Comparison of ENCODE assay signal across 22 cellular contexts in the genomic region with DNA sequence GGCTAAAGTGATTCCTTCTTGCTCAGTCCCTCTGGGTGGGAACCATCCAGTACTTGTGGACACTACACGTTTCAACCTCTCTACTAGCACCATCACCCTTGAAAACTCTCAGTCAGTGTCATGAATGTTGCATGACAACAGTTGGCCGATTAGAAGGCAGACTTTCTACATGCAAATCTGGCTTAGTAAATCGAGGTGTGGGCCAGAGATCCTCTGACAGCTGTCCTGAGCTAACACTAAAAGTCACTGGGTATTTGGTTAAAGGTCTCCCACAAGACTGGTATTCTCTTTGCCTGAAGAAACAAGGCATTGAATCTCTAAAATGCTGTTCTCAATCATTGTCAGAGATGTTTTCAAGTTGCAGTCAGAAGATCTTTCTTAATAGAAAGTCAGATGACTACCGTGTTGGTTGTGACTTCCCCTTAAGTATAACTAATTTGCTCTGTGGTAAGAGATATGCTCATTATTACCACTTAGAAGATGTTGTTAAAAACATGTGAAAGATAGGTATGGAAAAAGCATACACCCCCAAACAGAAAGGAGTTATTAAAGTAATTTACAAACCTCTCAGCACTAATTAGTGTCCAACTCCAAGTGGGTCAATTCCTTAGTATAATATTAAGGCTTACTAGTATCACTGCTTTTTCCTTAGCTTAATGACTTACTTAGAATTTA.
"Had no signal": no experiment of that assay in that cellular context is flagged by ENCODE, and none has a peak within 500 bp of the region (broad histone marks: within the 10 kb centered on the region; RNA-seq: fewer than 3 reads in every experiment).

No MANE protein-coding gene starts in this region.

- H3K27ac Mint-ChIP-seq: activated CD4-positive, alpha-beta memory T cell treated with anti-CD3 and anti-CD28 coated beads for 36 hours; activated naive CD8-positive, alpha-beta T cell treated with anti-CD3 and anti-CD28 coated beads, Interleukin-2, amount 10 ng/mL, durations not matched to agents 7 days and 5 days; stimulated activated memory B cell treated with anti-CD40 and anti-IgM and Interleukin-4, amounts not matched to agents 10 μg/mL and 1 μg/mL and 100 μg/mL, for 72 hours; WTC11 had no signal

- DNase-seq: activated CD4-positive, alpha-beta memory T cell treated with anti-CD3 and anti-CD28 coated beads for 36 hours; activated CD4-positive, alpha-beta T cell treated with anti-CD3 and anti-CD28 coated beads for 4 hours; activated naive CD4-positive, alpha-beta T cell treated with Interleukin-2 at 50 U/mL for 16 hours; activated naive CD8-positive, alpha-beta T cell treated with anti-CD3 and anti-CD28 coated beads, Interleukin-2, amount 10 ng/mL, durations not matched to agents 7 days and 5 days; amygdala; dermis blood vessel endothelial cell; effector memory CD4-positive, alpha-beta T cell; heart right ventricle; kidney glomerular epithelial cell; left ventricle myocardium inferior; mucosa of descending colon; naive thymus-derived CD4-positive, alpha-beta T cell; pancreas; stimulated activated CD4-positive, alpha-beta T cell treated with anti-CD3 and anti-CD28 coated beads, Interleukin-4, amount 100 ng/mL, for 4 hours; T-helper 2 cell; upper lobe of left lung had no signal

- H3K4me3 Mint-ChIP-seq: activated CD4-positive, alpha-beta memory T cell treated with anti-CD3 and anti-CD28 coated beads for 36 hours; activated naive CD8-positive, alpha-beta T cell treated with anti-CD3 and anti-CD28 coated beads, Interleukin-2, amount 10 ng/mL, durations not matched to agents 7 days and 5 days; activated T-helper 17 cell treated with anti-CD3 and anti-CD28 coated beads, Interleukin-2, amount 50 U/mL, for 72 hours; naive thymus-derived CD4-positive, alpha-beta T cell; stimulated activated memory B cell treated with anti-CD40 and anti-IgM and Interleukin-4, amounts not matched to agents 10 μg/mL and 1 μg/mL and 100 μg/mL, for 72 hours; WTC11 had no signal

- H3K4me1 ChIP-seq: esophagus muscularis mucosa, heart right ventricle, left ventricle myocardium inferior, upper lobe of left lung had no signal

- H3K4me1 Mint-ChIP-seq: activated naive CD8-positive, alpha-beta T cell treated with anti-CD3 and anti-CD28 coated beads, Interleukin-2, amount 10 ng/mL, durations not matched to agents 7 days and 5 days; activated T-helper 17 cell treated with anti-CD3 and anti-CD28 coated beads, Interleukin-2, amount 50 U/mL, for 72 hours; naive thymus-derived CD4-positive, alpha-beta T cell; stimulated activated memory B cell treated with anti-CD40 and anti-IgM and Interleukin-4, amounts not matched to agents 10 μg/mL and 1 μg/mL and 100 μg/mL, for 72 hours; WTC11 had no signal

- H3K9me3 Mint-ChIP-seq: activated CD4-positive, alpha-beta memory T cell treated with anti-CD3 and anti-CD28 coated beads for 36 hours; activated naive CD8-positive, alpha-beta T cell treated with anti-CD3 and anti-CD28 coated beads, Interleukin-2, amount 10 ng/mL, durations not matched to agents 7 days and 5 days; activated T-helper 17 cell treated with anti-CD3 and anti-CD28 coated beads, Interleukin-2, amount 50 U/mL, for 72 hours; naive thymus-derived CD4-positive, alpha-beta T cell; stimulated activated memory B cell treated with anti-CD40 and anti-IgM and Interleukin-4, amounts not matched to agents 10 μg/mL and 1 μg/mL and 100 μg/mL, for 72 hours; WTC11 had no signal

- H3K27ac ChIP-seq: esophagus muscularis mucosa, heart right ventricle, left ventricle myocardium inferior, pancreas, thoracic aorta, upper lobe of left lung had no signal

- H3K4me3 ChIP-seq: esophagus muscularis mucosa, heart right ventricle, left ventricle myocardium inferior, mucosa of descending colon, pancreas, thoracic aorta, upper lobe of left lung had no signal

- H3K27me3 Mint-ChIP-seq: activated CD4-positive, alpha-beta memory T cell treated with anti-CD3 and anti-CD28 coated beads for 36 hours; activated naive CD8-positive, alpha-beta T cell treated with anti-CD3 and anti-CD28 coated beads, Interleukin-2, amount 10 ng/mL, durations not matched to agents 7 days and 5 days; activated T-helper 17 cell treated with anti-CD3 and anti-CD28 coated beads, Interleukin-2, amount 50 U/mL, for 72 hours; naive thymus-derived CD4-positive, alpha-beta T cell; stimulated activated memory B cell treated with anti-CD40 and anti-IgM and Interleukin-4, amounts not matched to agents 10 μg/mL and 1 μg/mL and 100 μg/mL, for 72 hours had no signal

- H3K9me3 ChIP-seq: esophagus muscularis mucosa, heart right ventricle, left ventricle myocardium inferior, mucosa of descending colon, pancreas, thoracic aorta, upper lobe of left lung had no signal

- ATAC-seq: activated T-helper 17 cell treated with anti-CD3 and anti-CD28 coated beads, Interleukin-2, amount 50 U/mL, for 72 hours; heart right ventricle; mucosa of descending colon; naive thymus-derived CD4-positive, alpha-beta T cell; pancreas; sciatic nerve; stimulated activated memory B cell treated with anti-CD40 and anti-IgM and Interleukin-4, amounts not matched to agents 10 μg/mL and 1 μg/mL and 100 μg/mL, for 72 hours; WTC11 had no signal
